10 cellular contexts compared by ENCODE assay signal in the genomic region with DNA sequence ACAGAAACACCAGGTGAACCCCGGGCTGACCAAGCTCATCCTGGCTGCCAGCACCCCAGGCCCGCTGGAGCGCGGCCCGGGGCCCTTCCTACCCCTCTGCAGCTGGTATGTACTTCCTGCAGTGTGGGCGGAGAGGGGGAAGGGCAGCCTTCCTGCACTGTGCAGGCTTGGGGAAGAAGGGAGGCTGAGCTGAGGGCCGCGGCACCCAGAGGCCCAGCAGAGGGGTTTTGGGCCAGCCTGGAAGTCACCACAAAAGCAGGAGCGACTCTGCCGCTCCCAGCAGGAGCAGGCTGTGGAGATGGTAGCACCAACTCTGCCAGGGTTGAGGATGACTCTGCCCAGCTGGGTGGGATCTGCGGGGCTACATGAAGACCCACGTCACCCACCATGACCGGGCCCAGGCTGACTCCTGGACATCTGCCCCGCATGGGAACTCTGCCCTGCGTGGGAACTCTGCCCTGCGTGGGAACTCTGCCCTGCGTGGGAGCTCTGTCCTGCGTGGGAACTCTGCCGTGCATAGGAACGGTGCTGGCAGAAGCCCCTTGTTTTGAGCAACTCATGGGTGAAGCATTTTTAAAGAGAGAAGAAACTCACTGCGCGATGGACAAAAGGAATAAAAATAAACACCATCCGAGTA.
DNase-seq lines count a peak whose midpoint lies in the region; ATAC-seq and TF ChIP-seq lines count a peak whose summit lies in the region.
"Had no signal": no experiment of that assay in that cellular context is flagged by ENCODE, and none has a peak within 500 bp of the region (broad histone marks: within the 10 kb centered on the region; RNA-seq: fewer than 3 reads in every experiment).

No MANE protein-coding gene starts in this region.

- DNase-seq in SW480 (ENCODE audit: low spot score) (peak; percentile 35), ascending aorta (ENCODE audit: low spot score in 2 of 2) (peak in 1 of 2 donors; percentile 76), neural progenitor cell (ENCODE audit: low spot score) (no peak), ureter (ENCODE audit: low spot score) (no peak), Caco-2 (no peak)
- DNase-seq: AML-193 had no signal

- peak overlapping the region; percentile 91 to 98 (median 95) for H3K4me2 ChIP-seq in BLaER1 treated with 17β-estradiol and CSF1 and Interleukin-3, amounts not matched to agents 10 nM and 100 nM
- no peak overlapping the region for H3K4me2 ChIP-seq in neural progenitor cell

- H3K9me3 Mint-ChIP-seq in neural progenitor cell = no peaks in the 10 kb centered on the region
- H3K9me3 Mint-ChIP-seq in Caco-2 (ENCODE audit: unreplicated experiment) = no peaks in the 10 kb centered on the region

- ATAC-seq in HG02852 (IDR thresholded peaks at IDR 0.05; ENCODE audit: unreplicated experiment) (no peak), HG03097 (IDR thresholded peaks at IDR 0.05; ENCODE audit: low FRiP score, unreplicated experiment) (no peak)

- H3F3A ChIP-seq in neural progenitor cell (ENCODE audit: low read depth) = no peaks in the 10 kb centered on the region

- intact Hi-C loops in ascending aorta (cut with DNase I) (no loop called here), Caco-2 (cut with micrococcal nuclease; ENCODE audit: unreplicated experiment) (no loop called here)

- H2AFZ ChIP-seq in neural progenitor cell (replicated peaks) = no peak overlapping the region

- no peaks in the 10 kb centered on the region for H3K9me3 ChIP-seq in BLaER1 treated with 17β-estradiol and CSF1 and Interleukin-3, amounts not matched to agents 10 nM and 100 nM (replicated peaks in 1 of 11)
- H3K9me3 ChIP-seq in ascending aorta (no peaks in the 10 kb centered on the region), neural progenitor cell (ENCODE audit: low read depth) (no peaks in the 10 kb centered on the region), Caco-2 (no peaks in the 10 kb centered on the region)

- CTCF ChIA-PET in Caco-2 (lab: Charles Lee) = no interaction called here

- H4K20me1 ChIP-seq in BLaER1 treated with 17β-estradiol and CSF1 and Interleukin-3, amounts not matched to agents 10 nM and 100 nM = no peaks in the 10 kb centered on the region
- no peaks in the 10 kb centered on the region for H4K20me1 ChIP-seq in neural progenitor cell (ENCODE audit: low read depth)

- no peaks in the 10 kb centered on the region for H3K79me2 ChIP-seq in neural progenitor cell (ENCODE audit: low read depth)

- H3K4me1 Mint-ChIP-seq in neural progenitor cell (peaks cover 8% of the 10 kb centered on the region), Caco-2 (ENCODE audit: low read depth, unreplicated experiment) (no peaks in the 10 kb centered on the region)

- H3K9ac ChIP-seq in BLaER1 treated with 17β-estradiol and CSF1 and Interleukin-3, amounts not matched to agents 10 nM and 100 nM = peak overlapping the region; percentile 67 to 82 (median 75); a peak in 21 of 22 replicates
- no peak overlapping the region for H3K9ac ChIP-seq in neural progenitor cell

- no peaks in the 10 kb centered on the region for H3K36me3 ChIP-seq in BLaER1 treated with 17β-estradiol and CSF1 and Interleukin-3, amounts not matched to agents 10 nM and 100 nM
- H3K36me3 ChIP-seq in ascending aorta (no peaks in the 10 kb centered on the region), neural progenitor cell (no peaks in the 10 kb centered on the region), Caco-2 (ENCODE audit: control insufficient read depth, insufficient read depth, low read length) (no peaks in the 10 kb centered on the region)

- H3K27me3 Mint-ChIP-seq in neural progenitor cell (ENCODE audit: insufficient read depth, low read depth) (peaks cover 15% of the 10 kb centered on the region), Caco-2 (ENCODE audit: insufficient read depth, unreplicated experiment) (no peaks in the 10 kb centered on the region)

- peak overlapping the region in 8 of 10 experiments; percentile 13 to 52 (median 34); a peak in 10 of 20 replicates for H3K4me3 ChIP-seq in BLaER1 treated with 17β-estradiol and CSF1 and Interleukin-3, amounts not matched to agents 10 nM and 100 nM
- peak overlapping the region in 1 of 2 donors; percentile 29 for H3K4me3 ChIP-seq in ascending aorta
- no peak overlapping the region for H3K4me3 ChIP-seq in neural progenitor cell
- no peak overlapping the region for H3K4me3 ChIP-seq in Caco-2 (ENCODE audit: low read depth, low read length)

- peak overlapping the region; percentile 77 to 96 (median 91) for H3K27ac ChIP-seq in BLaER1 treated with 17β-estradiol and CSF1 and Interleukin-3, amounts not matched to agents 10 nM and 100 nM
- H3K27ac ChIP-seq in ascending aorta (peak overlapping the region; percentile 17 to 44), neural progenitor cell (no peak overlapping the region)
- H3K27ac ChIP-seq: VCaP had no signal

- POLR2A ChIA-PET in Caco-2 (lab: Charles Lee) = no interaction called here

- H3K27ac Mint-ChIP-seq in neural progenitor cell (peak overlapping the region; percentile 4), Caco-2 (ENCODE audit: unreplicated experiment) (no peak overlapping the region)

- H3K4me3 Mint-ChIP-seq in neural progenitor cell (no peak overlapping the region), Caco-2 (ENCODE audit: unreplicated experiment) (no peak overlapping the region)

- H3K27me3 ChIP-seq in BLaER1 treated with 17β-estradiol and CSF1 and Interleukin-3, amounts not matched to agents 10 nM and 100 nM = no peaks in the 10 kb centered on the region
- H3K27me3 ChIP-seq in ascending aorta (no peaks in the 10 kb centered on the region), neural progenitor cell (no peaks in the 10 kb centered on the region), Caco-2 (replicated peaks; ENCODE audit: control insufficient read depth, insufficient read depth, low read length) (no peaks in the 10 kb centered on the region)

- no peak for TF ChIP-seq CTCF in ascending aorta (IDR thresholded peaks at IDR 0.05)
- no peak for TF ChIP-seq CTCF in neural progenitor cell (IDR thresholded peaks at IDR 0.05)
- no peak for TF ChIP-seq CTCF in Caco-2 (IDR thresholded peaks at IDR 0.05; ENCODE audit: insufficient read depth in 1 of 2, low read depth in 1 of 2, low read length in 1 of 2, severe bottlenecking in 1 of 2, unreplicated experiment in 1 of 2)

- peaks cover 61 to 71% (median 68%) of the 10 kb centered on the region in 10 experiments for H3K4me1 ChIP-seq in BLaER1 treated with 17β-estradiol and CSF1 and Interleukin-3, amounts not matched to agents 10 nM and 100 nM
- H3K4me1 ChIP-seq in ascending aorta (peaks cover 18 to 30% of the 10 kb centered on the region in 2 donors), neural progenitor cell (peaks cover 13% of the 10 kb centered on the region), Caco-2 (no peaks in the 10 kb centered on the region)

- BruUV-seq in Caco-2 (replicated peaks; lab: Mats Ljungman, UMichigan) = no TSS peak

- H3K36me3 Mint-ChIP-seq in neural progenitor cell = no peaks in the 10 kb centered on the region
- H3K36me3 Mint-ChIP-seq in Caco-2 (ENCODE audit: insufficient read depth, unreplicated experiment) = no peaks in the 10 kb centered on the region

Comparison
In these comparisons a context has a peak if more than half of its experiments do, and no peak if none do; other contexts are left out.
1. H3K4me3 ChIP-seq: peak in BLaER1 treated with 17β-estradiol and CSF1 and Interleukin-3, amounts not matched to agents 10 nM and 100 nM (8 of 10); none in neural progenitor cell (single experiment) and Caco-2 (single experiment).